21 cellular contexts compared by ENCODE assay signal in the genomic region with DNA sequence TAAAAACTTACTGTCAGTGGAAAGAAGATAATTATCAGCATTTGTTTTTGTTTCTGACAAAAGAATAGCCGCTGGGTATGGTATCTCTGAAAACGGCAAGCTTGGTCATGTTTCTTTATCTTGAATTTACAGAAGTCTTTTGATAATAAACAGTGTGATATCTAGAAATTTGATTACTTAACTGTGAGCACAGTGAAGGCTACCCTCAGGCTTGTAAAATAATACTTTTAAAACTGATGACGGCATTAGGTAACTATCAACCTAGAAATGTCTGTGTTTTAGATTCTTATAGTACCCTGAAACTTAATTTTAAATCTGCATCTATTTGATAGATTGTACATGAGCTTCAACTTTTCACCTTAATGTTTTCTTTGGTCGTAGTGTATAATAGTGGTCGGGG. TPM values are rescaled to one million over a fixed set of nuclear protein-coding genes. Genes with fewer than 3 reads are reported as not detected.
DNase-seq lines count a peak whose midpoint lies in the region; ATAC-seq and TF ChIP-seq lines count a peak whose summit lies in the region.
"Had no signal": no experiment of that assay in that cellular context is flagged by ENCODE, and none has a peak within 500 bp of the region (broad histone marks: within the 10 kb centered on the region; RNA-seq: fewer than 3 reads in every experiment).

No MANE protein-coding gene starts in this region.

- TF ChIP-seq POLR2A in erythroblast (IDR thresholded peaks at IDR 0.05; ENCODE audit: low read length), result no peak

- no peaks in the 10 kb centered on the region for H3K9me3 Mint-ChIP-seq in activated CD4-positive, alpha-beta T cell treated with anti-CD3 and anti-CD28 coated beads, Interleukin-2, amount 10 ng/mL, durations not matched to agents 7 days and 5 days
- no peaks in the 10 kb centered on the region for H3K9me3 Mint-ChIP-seq in activated CD4-positive, alpha-beta T cell treated with anti-CD3 and anti-CD28 coated beads, Interleukin-2, amount 10 ng/mL, durations not matched to agents 24 days and 14 days
- H3K9me3 Mint-ChIP-seq: CD8-positive, alpha-beta memory T cell had no signal

- no peak for DNase-seq in activated CD4-positive, alpha-beta T cell treated with anti-CD3 and anti-CD28 coated beads, Interleukin-2, amount 10 ng/mL, durations not matched to agents 7 days and 5 days
- no peak for DNase-seq in activated CD4-positive, alpha-beta T cell treated with anti-CD3 and anti-CD28 coated beads, Interleukin-2, amount 10 ng/mL, durations not matched to agents 24 days and 14 days
- DNase-seq in erythroblast (lab: John Stamatoyannopoulos, UW), result peak; percentile 25 to 73
- no peak for DNase-seq in cerebellar cortex (ENCODE audit: low spot score)
- no peak for DNase-seq in NCI-H524 treated with DMSO at 0.1 percent for 48 hours (lab: John Stamatoyannopoulos, UW)
- DNase-seq in NCI-H526 treated with DMSO at 0.1 percent for 48 hours (lab: John Stamatoyannopoulos, UW), result no peak
- DNase-seq: CD8-positive, alpha-beta memory T cell; DMS 273 treated with DMSO at 0.1 percent for 48 hours; DMS79; GF-D8; HCEC 1CT; Kasumi-1; NCI-H1092 treated with DMSO at 0.1 percent for 48 hours; NCI-H1436; NCI-H1930; NCI-H226; NCI-H510A; NCI-H774; PC-3 had no signal

- peak overlapping the region; percentile 15 for H3K27ac Mint-ChIP-seq in activated CD4-positive, alpha-beta T cell treated with anti-CD3 and anti-CD28 coated beads, Interleukin-2, amount 10 ng/mL, durations not matched to agents 7 days and 5 days
- no peak overlapping the region for H3K27ac Mint-ChIP-seq in activated CD4-positive, alpha-beta T cell treated with anti-CD3 and anti-CD28 coated beads, Interleukin-2, amount 10 ng/mL, durations not matched to agents 24 days and 14 days
- H3K27ac Mint-ChIP-seq: B cell had no signal

- intact Hi-C loops in activated CD4-positive, alpha-beta T cell treated with anti-CD3 and anti-CD28 coated beads, Interleukin-2, amount 10 ng/mL, durations not matched to agents 24 days and 14 days (cut with micrococcal nuclease), result no loop called here

- POLR2A ChIA-PET in activated CD4-positive, alpha-beta T cell treated with anti-CD3 and anti-CD28 coated beads, Interleukin-2, amount 10 ng/mL, durations not matched to agents 7 days and 5 days (lab: Charles Lee), result no interaction called here

- H3K36me3 Mint-ChIP-seq in activated CD4-positive, alpha-beta T cell treated with anti-CD3 and anti-CD28 coated beads, Interleukin-2, amount 10 ng/mL, durations not matched to agents 7 days and 5 days (ENCODE audit: low read depth), result peaks cover 18% of the 10 kb centered on the region
- H3K36me3 Mint-ChIP-seq in activated CD4-positive, alpha-beta T cell treated with anti-CD3 and anti-CD28 coated beads, Interleukin-2, amount 10 ng/mL, durations not matched to agents 24 days and 14 days (ENCODE audit: low read depth), result peaks cover 12% of the 10 kb centered on the region

- no peak overlapping the region for H3K4me3 Mint-ChIP-seq in activated CD4-positive, alpha-beta T cell treated with anti-CD3 and anti-CD28 coated beads, Interleukin-2, amount 10 ng/mL, durations not matched to agents 7 days and 5 days
- no peak overlapping the region for H3K4me3 Mint-ChIP-seq in activated CD4-positive, alpha-beta T cell treated with anti-CD3 and anti-CD28 coated beads, Interleukin-2, amount 10 ng/mL, durations not matched to agents 24 days and 14 days
- H3K4me3 Mint-ChIP-seq: B cell; CD8-positive, alpha-beta memory T cell had no signal

- CTCF ChIA-PET in activated CD4-positive, alpha-beta T cell treated with anti-CD3 and anti-CD28 coated beads, Interleukin-2, amount 10 ng/mL, durations not matched to agents 7 days and 5 days (lab: Charles Lee), result no interaction called here

- H3K4me1 Mint-ChIP-seq in activated CD4-positive, alpha-beta T cell treated with anti-CD3 and anti-CD28 coated beads, Interleukin-2, amount 10 ng/mL, durations not matched to agents 7 days and 5 days, result peaks cover 2% of the 10 kb centered on the region
- peaks cover 2% of the 10 kb centered on the region for H3K4me1 Mint-ChIP-seq in activated CD4-positive, alpha-beta T cell treated with anti-CD3 and anti-CD28 coated beads, Interleukin-2, amount 10 ng/mL, durations not matched to agents 24 days and 14 days
- H3K4me1 Mint-ChIP-seq: B cell; CD8-positive, alpha-beta memory T cell had no signal

- H3K27me3 Mint-ChIP-seq in activated CD4-positive, alpha-beta T cell treated with anti-CD3 and anti-CD28 coated beads, Interleukin-2, amount 10 ng/mL, durations not matched to agents 7 days and 5 days, result no peaks in the 10 kb centered on the region
- no peaks in the 10 kb centered on the region for H3K27me3 Mint-ChIP-seq in activated CD4-positive, alpha-beta T cell treated with anti-CD3 and anti-CD28 coated beads, Interleukin-2, amount 10 ng/mL, durations not matched to agents 24 days and 14 days
- H3K27me3 Mint-ChIP-seq: B cell; CD8-positive, alpha-beta memory T cell had no signal

- ATAC-seq in SK-N-SH treated with all-trans-retinoic acid at 6 μM for 48 hours, result no peak
- ATAC-seq: PC-3 had no signal

TF ChIP-seq in SK-N-SH treated with all-trans-retinoic acid at 6 μM for 48 hours, 23 proteins besides CTCF, POLR2A, EP300 and RAD21 (continues in another document):
- TF ChIP-seq ESRRG (CRISPR knock-in tag; IDR thresholded peaks at IDR 0.05), result no peak
- TF ChIP-seq ZFP3 (CRISPR knock-in tag; IDR thresholded peaks at IDR 0.05), result no peak
- peak; percentile 88 for TF ChIP-seq TCF4 (CRISPR knock-in tag; IDR thresholded peaks at IDR 0.05; ENCODE audit: borderline replicate concordance)
- no peak for TF ChIP-seq ZNF565 (CRISPR knock-in tag; conservative IDR thresholded peaks at IDR 0.05; ENCODE audit: low read depth)
- TF ChIP-seq ZFP30 (CRISPR knock-in tag; IDR thresholded peaks at IDR 0.05), result no peak
- TF ChIP-seq, protein P1, sequence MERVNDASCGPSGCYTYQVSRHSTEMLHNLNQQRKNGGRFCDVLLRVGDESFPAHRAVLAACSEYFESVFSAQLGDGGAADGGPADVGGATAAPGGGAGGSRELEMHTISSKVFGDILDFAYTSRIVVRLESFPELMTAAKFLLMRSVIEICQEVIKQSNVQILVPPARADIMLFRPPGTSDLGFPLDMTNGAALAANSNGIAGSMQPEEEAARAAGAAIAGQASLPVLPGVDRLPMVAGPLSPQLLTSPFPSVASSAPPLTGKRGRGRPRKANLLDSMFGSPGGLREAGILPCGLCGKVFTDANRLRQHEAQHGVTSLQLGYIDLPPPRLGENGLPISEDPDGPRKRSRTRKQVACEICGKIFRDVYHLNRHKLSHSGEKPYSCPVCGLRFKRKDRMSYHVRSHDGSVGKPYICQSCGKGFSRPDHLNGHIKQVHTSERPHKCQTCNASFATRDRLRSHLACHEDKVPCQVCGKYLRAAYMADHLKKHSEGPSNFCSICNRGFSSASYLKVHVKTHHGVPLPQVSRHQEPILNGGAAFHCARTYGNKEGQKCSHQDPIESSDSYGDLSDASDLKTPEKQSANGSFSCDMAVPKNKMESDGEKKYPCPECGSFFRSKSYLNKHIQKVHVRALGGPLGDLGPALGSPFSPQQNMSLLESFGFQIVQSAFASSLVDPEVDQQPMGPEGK (CRISPR knock-in tag; IDR thresholded peaks at IDR 0.05; ENCODE audit: borderline replicate concordance), result no peak
- TF ChIP-seq, protein P2, sequence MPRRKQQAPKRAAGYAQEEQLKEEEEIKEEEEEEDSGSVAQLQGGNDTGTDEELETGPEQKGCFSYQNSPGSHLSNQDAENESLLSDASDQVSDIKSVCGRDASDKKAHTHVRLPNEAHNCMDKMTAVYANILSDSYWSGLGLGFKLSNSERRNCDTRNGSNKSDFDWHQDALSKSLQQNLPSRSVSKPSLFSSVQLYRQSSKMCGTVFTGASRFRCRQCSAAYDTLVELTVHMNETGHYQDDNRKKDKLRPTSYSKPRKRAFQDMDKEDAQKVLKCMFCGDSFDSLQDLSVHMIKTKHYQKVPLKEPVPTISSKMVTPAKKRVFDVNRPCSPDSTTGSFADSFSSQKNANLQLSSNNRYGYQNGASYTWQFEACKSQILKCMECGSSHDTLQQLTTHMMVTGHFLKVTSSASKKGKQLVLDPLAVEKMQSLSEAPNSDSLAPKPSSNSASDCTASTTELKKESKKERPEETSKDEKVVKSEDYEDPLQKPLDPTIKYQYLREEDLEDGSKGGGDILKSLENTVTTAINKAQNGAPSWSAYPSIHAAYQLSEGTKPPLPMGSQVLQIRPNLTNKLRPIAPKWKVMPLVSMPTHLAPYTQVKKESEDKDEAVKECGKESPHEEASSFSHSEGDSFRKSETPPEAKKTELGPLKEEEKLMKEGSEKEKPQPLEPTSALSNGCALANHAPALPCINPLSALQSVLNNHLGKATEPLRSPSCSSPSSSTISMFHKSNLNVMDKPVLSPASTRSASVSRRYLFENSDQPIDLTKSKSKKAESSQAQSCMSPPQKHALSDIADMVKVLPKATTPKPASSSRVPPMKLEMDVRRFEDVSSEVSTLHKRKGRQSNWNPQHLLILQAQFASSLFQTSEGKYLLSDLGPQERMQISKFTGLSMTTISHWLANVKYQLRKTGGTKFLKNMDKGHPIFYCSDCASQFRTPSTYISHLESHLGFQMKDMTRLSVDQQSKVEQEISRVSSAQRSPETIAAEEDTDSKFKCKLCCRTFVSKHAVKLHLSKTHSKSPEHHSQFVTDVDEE (CRISPR knock-in tag; IDR thresholded peaks at IDR 0.05), result peak; percentile 62; the same call in 1 of the 2 replicates
- TF ChIP-seq, protein P3, sequence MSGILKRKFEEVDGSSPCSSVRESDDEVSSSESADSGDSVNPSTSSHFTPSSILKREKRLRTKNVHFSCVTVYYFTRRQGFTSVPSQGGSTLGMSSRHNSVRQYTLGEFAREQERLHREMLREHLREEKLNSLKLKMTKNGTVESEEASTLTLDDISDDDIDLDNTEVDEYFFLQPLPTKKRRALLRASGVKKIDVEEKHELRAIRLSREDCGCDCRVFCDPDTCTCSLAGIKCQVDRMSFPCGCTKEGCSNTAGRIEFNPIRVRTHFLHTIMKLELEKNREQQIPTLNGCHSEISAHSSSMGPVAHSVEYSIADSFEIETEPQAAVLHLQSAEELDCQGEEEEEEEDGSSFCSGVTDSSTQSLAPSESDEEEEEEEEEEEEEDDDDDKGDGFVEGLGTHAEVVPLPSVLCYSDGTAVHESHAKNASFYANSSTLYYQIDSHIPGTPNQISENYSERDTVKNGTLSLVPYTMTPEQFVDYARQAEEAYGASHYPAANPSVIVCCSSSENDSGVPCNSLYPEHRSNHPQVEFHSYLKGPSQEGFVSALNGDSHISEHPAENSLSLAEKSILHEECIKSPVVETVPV (CRISPR knock-in tag; IDR thresholded peaks at IDR 0.05), result peak; percentile 66; the same call in 1 of the 2 replicates
- no peak for TF ChIP-seq TOX (CRISPR knock-in tag; IDR thresholded peaks at IDR 0.05; ENCODE audit: borderline replicate concordance)

RNA-seq across cellular contexts. Expression of a gene that starts 43.4 kb away (rescaled TPM):
- 10 to 100 TPM; 14.0 to 16.6 TPM for total RNA-seq in activated CD4-positive, alpha-beta T cell treated with anti-CD3 and anti-CD28 coated beads, Interleukin-2, amount 10 ng/mL, durations not matched to agents 7 days and 5 days
- total RNA-seq in activated CD4-positive, alpha-beta T cell treated with anti-CD3 and anti-CD28 coated beads, Interleukin-2, amount 10 ng/mL, durations not matched to agents 24 days and 14 days, result 15.3 and 17.9 TPM in 2 replicates

RNA-seq across cellular contexts. Expression of a gene that starts 43.6 kb away (rescaled TPM):
- total RNA-seq in activated CD4-positive, alpha-beta T cell treated with anti-CD3 and anti-CD28 coated beads, Interleukin-2, amount 10 ng/mL, durations not matched to agents 7 days and 5 days, result 1 to 10 TPM; 8.4 to 9.0 TPM
- total RNA-seq in activated CD4-positive, alpha-beta T cell treated with anti-CD3 and anti-CD28 coated beads, Interleukin-2, amount 10 ng/mL, durations not matched to agents 24 days and 14 days, result 10.0 and 11.3 TPM in 2 replicates

Comparison
In these comparisons a context has a peak if more than half of its experiments do, and no peak if none do; other contexts are left out.
1. DNase-seq: peak in erythroblast (2 of 2); none in activated CD4-positive, alpha-beta T cell treated with anti-CD3 and anti-CD28 coated beads, Interleukin-2, amount 10 ng/mL, durations not matched to agents 7 days and 5 days (single experiment), activated CD4-positive, alpha-beta T cell treated with anti-CD3 and anti-CD28 coated beads, Interleukin-2, amount 10 ng/mL, durations not matched to agents 24 days and 14 days (single experiment), cerebellar cortex (single experiment), NCI-H524 treated with DMSO at 0.1 percent for 48 hours (single experiment) and NCI-H526 treated with DMSO at 0.1 percent for 48 hours (single experiment).